ENCODE assay signal across 13 cellular contexts in genomic region chr13:100550433-100550832, GRCh38. TPM values are rescaled to one million over a fixed set of nuclear protein-coding genes. Genes with fewer than 3 reads are reported as not detected.
A peak's percentile ranks its signal among the peaks of the same experiment; 100 is the strongest.
DNase-seq lines count a peak whose midpoint lies in the region; ATAC-seq, FAIRE-seq and TF ChIP-seq lines count a peak whose summit lies in the region.
"Had no signal": no experiment of that assay in that cellular context is flagged by ENCODE, and none has a peak within 500 bp of the region (broad histone marks: within the 10 kb centered on the region; RNA-seq: fewer than 3 reads in every experiment).

No MANE protein-coding gene starts in this region.

- H2BK5ac ChIP-seq in mesenchymal stem cell (ENCODE audit: low read depth, low read length, poor library complexity, severe bottlenecking), result no peak overlapping the region

- H3K27me3 Mint-ChIP-seq in HFFc6 (ENCODE audit: insufficient read depth) (peaks cover 2% of the 10 kb centered on the region; the same call in 1 of the 2 replicates), T-cell (no peaks in the 10 kb centered on the region)

- POLR2A ChIA-PET in T-cell (lab: Charles Lee), result no interaction called here

- CTCF ChIA-PET in T-cell (lab: Charles Lee), result no interaction called here

- H3K4me3 ChIP-seq in mesenchymal stem cell (ENCODE audit: insufficient read depth in 1 of 2, low read depth in 1 of 2, low read length in 2 of 2), result peak overlapping the region in 1 of 2 experiments; percentile 41

- H3K9ac ChIP-seq in mesenchymal stem cell (ENCODE audit: low read length), result peak overlapping the region; percentile 92

- H3K4me3 Mint-ChIP-seq in HFFc6 (peak overlapping the region; percentile 77), T-cell (no peak overlapping the region)
- H3K4me3 Mint-ChIP-seq: activated naive CD4-positive, alpha-beta T cell treated with anti-CD3 and anti-CD28 coated beads, Interleukin-2, amount 10 ng/mL, durations not matched to agents 7 days and 5 days had no signal

- H3K4me1 Mint-ChIP-seq in HFFc6 (ENCODE audit: low read depth), result peaks cover 21% of the 10 kb centered on the region
- H3K4me1 Mint-ChIP-seq in T-cell, result no peaks in the 10 kb centered on the region
- H3K4me1 Mint-ChIP-seq: activated naive CD4-positive, alpha-beta T cell treated with anti-CD3 and anti-CD28 coated beads, Interleukin-2, amount 10 ng/mL, durations not matched to agents 7 days and 5 days had no signal

- H2BK15ac ChIP-seq in mesenchymal stem cell (ENCODE audit: low read depth, poor library complexity, severe bottlenecking), result no peak overlapping the region

- no peak overlapping the region for H4K8ac ChIP-seq in mesenchymal stem cell (ENCODE audit: low read length)

- no peak overlapping the region for H2AK5ac ChIP-seq in mesenchymal stem cell (ENCODE audit: low read length, severe bottlenecking)

- H3K79me1 ChIP-seq in mesenchymal stem cell (replicated peaks; ENCODE audit: low read length, poor library complexity, severe bottlenecking), result peaks cover 7% of the 10 kb centered on the region

- DNase-seq in HFFc6 (peak; percentile 57), mesenchymal stem cell (peak; percentile 69), superior temporal gyrus (ENCODE audit: extremely low spot score) (peak; percentile 68), T-cell (no peak), NCI-H226 (no peak), middle frontal gyrus (ENCODE audit: extremely low spot score, low spot score) (no peak)
- DNase-seq: activated naive CD4-positive, alpha-beta T cell treated with anti-CD3 and anti-CD28 coated beads, Interleukin-2, amount 10 ng/mL, durations not matched to agents 7 days and 5 days; foreskin keratinocyte; Karpas-422 had no signal

- FAIRE-seq in endometrium (lab: Jason Lieb, UNC), result peak; percentile 98
- FAIRE-seq: TTC549 had no signal

- no peak overlapping the region for H2BK12ac ChIP-seq in mesenchymal stem cell (ENCODE audit: low read length in 2 of 2)

- no peak overlapping the region for H3K4me2 ChIP-seq in mesenchymal stem cell (ENCODE audit: low read length, poor library complexity, severe bottlenecking)

- H3K9me3 ChIP-seq in mesenchymal stem cell (ENCODE audit: control insufficient read depth, low read length), result no peaks in the 10 kb centered on the region
- H3K9me3 ChIP-seq: neutrophil had no signal

- H3K9me3 Mint-ChIP-seq in HFFc6, result no peaks in the 10 kb centered on the region
- no peaks in the 10 kb centered on the region for H3K9me3 Mint-ChIP-seq in T-cell
- H3K9me3 Mint-ChIP-seq: activated naive CD4-positive, alpha-beta T cell treated with anti-CD3 and anti-CD28 coated beads, Interleukin-2, amount 10 ng/mL, durations not matched to agents 7 days and 5 days had no signal

- no peak for ATAC-seq in T-cell (replicated peaks in 1 of 4)
- ATAC-seq in HG03378 (IDR thresholded peaks at IDR 0.05; ENCODE audit: unreplicated experiment), result no peak
- ATAC-seq: foreskin keratinocyte had no signal

- 35% methylated on average over 9 of the region's 11 CpGs for WGBS in mesenchymal stem cell

- H3K27me3 ChIP-seq in mesenchymal stem cell (ENCODE audit: control insufficient read depth in 1 of 2, insufficient read depth in 1 of 2, low read length in 2 of 2), result no peaks in the 10 kb centered on the region
- H3K27me3 ChIP-seq: foreskin keratinocyte, neutrophil had no signal

- no peak overlapping the region for H3K14ac ChIP-seq in mesenchymal stem cell (ENCODE audit: low read length in 2 of 2)

- no peak overlapping the region for H3K18ac ChIP-seq in mesenchymal stem cell (ENCODE audit: low read depth in 1 of 2, low read length in 2 of 2)

- H3K27ac Mint-ChIP-seq in HFFc6 (peak overlapping the region; percentile 57), T-cell (no peak overlapping the region)
- H3K27ac Mint-ChIP-seq: activated naive CD4-positive, alpha-beta T cell treated with anti-CD3 and anti-CD28 coated beads, Interleukin-2, amount 10 ng/mL, durations not matched to agents 7 days and 5 days had no signal

- no peak overlapping the region for H2BK120ac ChIP-seq in mesenchymal stem cell (ENCODE audit: low read depth, low read length)

- no peak overlapping the region for H2AFZ ChIP-seq in mesenchymal stem cell (ENCODE audit: low read depth, low read length)

- H3K27ac ChIP-seq in mesenchymal stem cell (ENCODE audit: low read length, poor library complexity, severe bottlenecking), result no peak overlapping the region
- H3K27ac ChIP-seq: foreskin keratinocyte, neutrophil had no signal

- H3K4me1 ChIP-seq in mesenchymal stem cell (ENCODE audit: control insufficient read depth, insufficient read depth, low read depth, low read length), result peaks cover 10% of the 10 kb centered on the region

- H4K91ac ChIP-seq in mesenchymal stem cell (ENCODE audit: low read length), result no peak overlapping the region

- no peak for TF ChIP-seq CTCF in HFFc6 (IDR thresholded peaks at IDR 0.05)

- H3K36me3 Mint-ChIP-seq in HFFc6 (ENCODE audit: low read depth), result no peaks in the 10 kb centered on the region
- H3K36me3 Mint-ChIP-seq in T-cell, result peaks cover 15% of the 10 kb centered on the region
- H3K36me3 Mint-ChIP-seq: activated naive CD4-positive, alpha-beta T cell treated with anti-CD3 and anti-CD28 coated beads, Interleukin-2, amount 10 ng/mL, durations not matched to agents 7 days and 5 days had no signal

- peaks cover 0 to 9% of the 10 kb centered on the region in 2 experiments for H3K36me3 ChIP-seq in mesenchymal stem cell (ENCODE audit: control insufficient read depth in 1 of 2, insufficient read depth in 2 of 2, low read depth in 1 of 2, low read length in 2 of 2)
- H3K36me3 ChIP-seq: neutrophil had no signal

- H3K23ac ChIP-seq in mesenchymal stem cell (ENCODE audit: low read length in 2 of 2), result peak overlapping the region in 1 of 2 experiments; percentile 32

- H3K4ac ChIP-seq in mesenchymal stem cell (ENCODE audit: low read depth in 1 of 2, low read length in 2 of 2), result no peak overlapping the region

RNA-seq across cellular contexts. Expression of gene GGACT, which starts 38.2 kb away (rescaled TPM):
- 1 to 10 TPM in 5 of 6 experiments, under 1 TPM in 1; 0.99 to 3.0 (median 1.8) TPM for total RNA-seq in HFFc6 (2021; fragmentation: NEBNext Ultra II Directional; extraction: Animal tissue kit (Norgen Biotek cat#: 25700))
- 3.8 TPM for polyA plus RNA-seq in mesenchymal stem cell (2013, experiment 1 of 2)
- 4.5 TPM for polyA plus RNA-seq in mesenchymal stem cell (2013, experiment 2 of 2)
- total RNA-seq in T-cell, result 1 to 10 TPM; 4.4 to 7.9 (median 6.4) TPM

Comparison
In these comparisons a context has a peak if more than half of its experiments do, and no peak if none do; other contexts are left out.
1. DNase-seq: peak in HFFc6 (single experiment), mesenchymal stem cell (single experiment) and superior temporal gyrus (single experiment); none in T-cell (0 of 34), NCI-H226 (single experiment) and middle frontal gyrus (single experiment).